17 cellular contexts compared by ENCODE assay signal in the genomic region with DNA sequence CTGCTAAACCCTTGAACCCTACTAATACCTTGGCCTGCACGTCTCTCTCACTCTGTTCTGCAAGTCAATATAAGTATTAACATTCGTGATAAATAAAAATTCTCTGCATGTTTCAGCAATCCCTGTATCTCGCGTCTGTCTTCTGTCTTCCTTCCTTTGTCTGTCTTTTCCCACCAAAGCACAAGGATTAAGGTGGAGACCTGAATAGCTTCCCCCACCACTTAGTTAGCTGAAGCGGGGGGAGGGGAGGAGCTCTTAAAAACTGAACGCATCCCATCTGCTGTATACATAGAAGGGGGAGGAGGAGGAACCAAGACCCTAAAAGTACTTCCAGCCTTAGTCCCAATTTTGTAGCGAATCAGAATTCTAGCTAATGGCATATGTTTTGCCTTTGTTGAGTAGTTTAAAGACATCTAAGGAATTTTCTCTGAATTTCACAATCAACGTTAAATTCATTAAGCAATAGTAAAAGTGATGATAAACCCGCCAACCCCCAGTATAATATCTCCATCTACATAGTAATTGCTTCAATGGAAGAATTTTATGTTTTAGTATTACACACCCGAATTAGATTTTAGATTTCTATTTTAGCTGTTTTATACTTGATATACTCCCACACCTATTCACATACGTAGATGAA. TPM values are rescaled to one million over a fixed set of nuclear protein-coding genes. Genes with fewer than 3 reads are reported as not detected.
DNase-seq lines count a peak whose midpoint lies in the region; ATAC-seq, FAIRE-seq and TF ChIP-seq lines count a peak whose summit lies in the region.
"Had no signal": no experiment of that assay in that cellular context is flagged by ENCODE, and none has a peak within 500 bp of the region (broad histone marks: within the 10 kb centered on the region; RNA-seq: fewer than 3 reads in every experiment).

No MANE protein-coding gene starts in this region.

- H3K4me1 ChIP-seq in BLaER1 treated with 17β-estradiol and CSF1 and Interleukin-3, amounts not matched to agents 10 nM and 100 nM, result peaks cover 67 to 100% (median 95%) of the 10 kb centered on the region in 10 experiments
- H3K4me1 ChIP-seq in foreskin keratinocyte, result peaks cover 8% of the 10 kb centered on the region

- H3K9me3 ChIP-seq in BLaER1 treated with 17β-estradiol and CSF1 and Interleukin-3, amounts not matched to agents 10 nM and 100 nM (replicated peaks in 1 of 11), result no peaks in the 10 kb centered on the region
- H3K9me3 ChIP-seq: gastroesophageal sphincter, tibial nerve had no signal

- no peaks in the 10 kb centered on the region for H3K9me3 Mint-ChIP-seq in activated B cell treated with CpG ODN at 0.5 μM for 24 hours
- no peaks in the 10 kb centered on the region for H3K9me3 Mint-ChIP-seq in memory B cell
- H3K9me3 Mint-ChIP-seq: effector memory CD8-positive, alpha-beta T cell had no signal

- in situ Hi-C loops in ACHN (cut with HindIII; ENCODE audit: low pct_ligation_motif_present, low pct_unique_long_range_greater_than_20kb, low sequenced_read_pairs), result no loop called here

- FAIRE-seq in GM12891 (lab: Jason Lieb, UNC), result no peak
- FAIRE-seq: kidney, TTC549 had no signal

- TF ChIP-seq CTCF in activated B cell treated with CpG ODN at 0.5 μM for 24 hours (IDR thresholded peaks at IDR 0.05), result no peak
- TF ChIP-seq CTCF in foreskin keratinocyte (conservative IDR thresholded peaks at IDR 0.05), result no peak

- peak overlapping the region in 10 of 11 experiments; percentile 19 to 98 (median 86); a peak in 14 of 22 replicates for H3K4me2 ChIP-seq in BLaER1 treated with 17β-estradiol and CSF1 and Interleukin-3, amounts not matched to agents 10 nM and 100 nM

- H3K27ac ChIP-seq in BLaER1 treated with 17β-estradiol and CSF1 and Interleukin-3, amounts not matched to agents 10 nM and 100 nM, result peak overlapping the region in 3 of 11 experiments; percentile 3 to 20 (median 17); a peak in 2 of 22 replicates
- H3K27ac ChIP-seq in foreskin keratinocyte, result no peak overlapping the region
- H3K27ac ChIP-seq: C4-2B, tibial nerve had no signal

- peaks cover 81 to 100% (median 86%) of the 10 kb centered on the region in 11 experiments for H4K20me1 ChIP-seq in BLaER1 treated with 17β-estradiol and CSF1 and Interleukin-3, amounts not matched to agents 10 nM and 100 nM

- H3K27me3 Mint-ChIP-seq in activated B cell treated with CpG ODN at 0.5 μM for 24 hours, result no peaks in the 10 kb centered on the region
- no peaks in the 10 kb centered on the region for H3K27me3 Mint-ChIP-seq in memory B cell
- H3K27me3 Mint-ChIP-seq: effector memory CD8-positive, alpha-beta T cell had no signal

- H3K4me3 Mint-ChIP-seq in activated B cell treated with CpG ODN at 0.5 μM for 24 hours (peak overlapping the region; percentile 11), memory B cell (no peak overlapping the region)
- H3K4me3 Mint-ChIP-seq: effector memory CD8-positive, alpha-beta T cell had no signal

- DNase-seq in GM12891 (ENCODE audit: insufficient read length, low spot score) (no peak), activated B cell treated with CpG ODN at 0.5 μM for 24 hours (no peak), memory B cell (ENCODE audit: low spot score in 2 of 2) (no peak), GM03348 (ENCODE audit: low spot score) (no peak), Kasumi-1 (lab: John Stamatoyannopoulos, UW) (no peak), ACHN (no peak), foreskin keratinocyte (no peak)
- DNase-seq: activated naive CD4-positive, alpha-beta T cell treated with Interleukin-2 at 50 U/mL for 16 hours; caudate nucleus; effector memory CD8-positive, alpha-beta T cell; kidney; NCI-H1930 had no signal

- H3K27ac Mint-ChIP-seq in activated B cell treated with CpG ODN at 0.5 μM for 24 hours (peak overlapping the region; percentile 6), memory B cell (peak overlapping the region; percentile 65)

- TF ChIP-seq POLR2A in GM12891 (IDR thresholded peaks at IDR 0.05; ENCODE audit: low read depth, low read length), result peak; percentile 23; the same call in 1 of the 2 replicates

- H3K4me3 ChIP-seq in BLaER1 treated with 17β-estradiol and CSF1 and Interleukin-3, amounts not matched to agents 10 nM and 100 nM, result no peak overlapping the region
- H3K4me3 ChIP-seq: gastroesophageal sphincter, tibial nerve had no signal

- peaks cover 80 to 100% (median 99%) of the 10 kb centered on the region in 11 experiments for H3K36me3 ChIP-seq in BLaER1 treated with 17β-estradiol and CSF1 and Interleukin-3, amounts not matched to agents 10 nM and 100 nM

- H3K4me1 Mint-ChIP-seq in activated B cell treated with CpG ODN at 0.5 μM for 24 hours (peaks cover 63% of the 10 kb centered on the region), memory B cell (peaks cover 36% of the 10 kb centered on the region)

- no peaks in the 10 kb centered on the region for H3K27me3 ChIP-seq in BLaER1 treated with 17β-estradiol and CSF1 and Interleukin-3, amounts not matched to agents 10 nM and 100 nM
- H3K27me3 ChIP-seq in foreskin keratinocyte, result no peaks in the 10 kb centered on the region
- H3K27me3 ChIP-seq: gastroesophageal sphincter, tibial nerve had no signal

- peak overlapping the region in 2 of 11 experiments; percentile 1 to 4; a peak in 1 of 22 replicates for H3K9ac ChIP-seq in BLaER1 treated with 17β-estradiol and CSF1 and Interleukin-3, amounts not matched to agents 10 nM and 100 nM

- H3K36me3 Mint-ChIP-seq in activated B cell treated with CpG ODN at 0.5 μM for 24 hours (ENCODE audit: low read depth) (peaks cover 87% of the 10 kb centered on the region), memory B cell (peaks cover 41% of the 10 kb centered on the region)

- no peak for ATAC-seq in activated B cell treated with CpG ODN at 0.5 μM for 24 hours (ENCODE audit: low read depth)
- no peak for ATAC-seq in memory B cell (ENCODE audit: low read depth)
- ATAC-seq in foreskin keratinocyte, result no peak
- ATAC-seq: effector memory CD8-positive, alpha-beta T cell; gastroesophageal sphincter had no signal

- intact Hi-C loops in activated B cell treated with CpG ODN at 0.5 μM for 24 hours (cut with micrococcal nuclease), result loop anchor here (10.0 kb wide), 1 partner anchor 1196 kb away; no protein-coding TSS in a partner anchor

- CTCF ChIA-PET in activated B cell treated with CpG ODN at 0.5 μM for 24 hours (lab: Charles Lee), result no interaction called here

- POLR2A ChIA-PET in activated B cell treated with CpG ODN at 0.5 μM for 24 hours (lab: Charles Lee), result interaction anchor here (1.1 to 1.4 kb wide), 4 partner anchors 11 to 88 kb away, joined by 3 to 4 read pairs (median 4); no protein-coding TSS in a partner anchor

TF ChIP-seq in GM12891, 5 proteins besides CTCF, POLR2A, EP300 and RAD21:
- no peak for TF ChIP-seq POU2F2 (IDR thresholded peaks at IDR 0.05; ENCODE audit: low read depth, low read length)
- TF ChIP-seq POLR2AphosphoS5 (IDR thresholded peaks at IDR 0.05; ENCODE audit: low read depth, low read length), result no peak
- TF ChIP-seq SPI1 (IDR thresholded peaks at IDR 0.05; ENCODE audit: low read depth, low read length), result no peak
- no peak for TF ChIP-seq PAX5 (IDR thresholded peaks at IDR 0.05; ENCODE audit: insufficient read depth, low read length, severe bottlenecking)
- TF ChIP-seq TAF1 (IDR thresholded peaks at IDR 0.05; ENCODE audit: low read depth, low read length), result no peak

RNA-seq across cellular contexts. Expression of gene GNAS, which starts 47.9 kb away (rescaled TPM):
- 544 TPM for polyA plus RNA-seq in GM12891 (2012; ENCODE audit: low read depth, missing spikeins)
- 784 and 849 TPM in 2 replicates for total RNA-seq in activated B cell treated with CpG ODN at 0.5 μM for 24 hours
- 697 and 702 TPM in 2 replicates for total RNA-seq in foreskin keratinocyte
- polyA plus RNA-seq in foreskin keratinocyte, result 862 and 881 TPM in 2 replicates

RNA-seq across cellular contexts. Expression of gene GNAS-AS1, which starts 49.7 kb away (rescaled TPM):
- polyA plus RNA-seq in GM12891 (2012; ENCODE audit: low read depth, missing spikeins), result 0.68 TPM
- total RNA-seq in activated B cell treated with CpG ODN at 0.5 μM for 24 hours (1.4 and 1.5 TPM in 2 replicates), foreskin keratinocyte (0.27 and 0.63 TPM in 2 replicates)
- 0.16 and 0.39 TPM in 2 replicates for polyA plus RNA-seq in foreskin keratinocyte
